In genomic region chr4:169618286-169618685, GRCh38 we compare ENCODE assay signal across 1 cellular context.
TF ChIP-seq lines count a peak whose summit lies in the region.

No MANE protein-coding gene starts in this region.

TF ChIP-seq in HepG2, 621 proteins besides CTCF, POLR2A, EP300 and RAD21:
- TF ChIP-seq ZNF224 (CRISPR knock-in tag; IDR thresholded peaks at IDR 0.05) (no peak), ZNF441 (CRISPR knock-in tag; IDR thresholded peaks at IDR 0.05; ENCODE audit: borderline replicate concordance) (no peak), ZNF773 (CRISPR knock-in tag; IDR thresholded peaks at IDR 0.05; ENCODE audit: borderline replicate concordance) (no peak), ZBTB26 (CRISPR knock-in tag; IDR thresholded peaks at IDR 0.05; ENCODE audit: borderline replicate concordance) (no peak), ZNF609 (CRISPR knock-in tag; IDR thresholded peaks at IDR 0.05; ENCODE audit: borderline replicate concordance) (no peak), ZNF512B (CRISPR knock-in tag; IDR thresholded peaks at IDR 0.05; ENCODE audit: borderline replicate concordance) (no peak), CREM (IDR thresholded peaks at IDR 0.05) (no peak), CREM (CRISPR knock-in tag; IDR thresholded peaks at IDR 0.05) (no peak), ZSCAN25 (CRISPR knock-in tag; IDR thresholded peaks at IDR 0.05) (no peak), HMG20A (CRISPR knock-in tag; IDR thresholded peaks at IDR 0.05; ENCODE audit: borderline replicate concordance) (no peak), RFX5 (IDR thresholded peaks at IDR 0.05; ENCODE audit: low read depth, low read length) (no peak), SYNCRIP (IDR thresholded peaks at IDR 0.05; ENCODE audit: insufficient read depth, low read depth, low read length) (no peak)
